In the genomic region with DNA sequence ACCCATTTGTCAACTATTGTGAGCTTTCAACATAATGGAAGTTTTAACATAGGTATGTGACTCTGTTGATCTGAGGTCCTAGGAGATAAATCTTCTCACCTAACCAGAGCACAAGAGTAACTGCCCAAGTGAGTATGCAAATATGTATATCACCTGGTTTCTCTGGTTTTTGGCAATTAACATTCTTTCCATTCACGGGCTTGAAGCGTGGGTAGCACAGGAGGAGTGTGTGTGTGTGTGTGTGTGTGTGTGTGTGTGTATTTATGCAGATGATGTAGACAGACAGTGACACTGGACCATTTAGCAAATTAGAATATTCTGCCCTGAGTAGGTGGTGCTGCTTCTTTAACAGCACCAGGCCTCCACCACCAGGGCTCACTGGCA, we compare ENCODE assay signal across 20 cellular contexts. TPM values are rescaled to one million over a fixed set of nuclear protein-coding genes. Genes with fewer than 3 reads are reported as not detected.
A peak's percentile ranks its signal among the peaks of the same experiment; 100 is the strongest.
DNase-seq lines count a peak whose midpoint lies in the region; ATAC-seq and TF ChIP-seq lines count a peak whose summit lies in the region.
"Had no signal": no experiment of that assay in that cellular context is flagged by ENCODE, and none has a peak within 500 bp of the region (broad histone marks: within the 10 kb centered on the region; RNA-seq: fewer than 3 reads in every experiment).

No MANE protein-coding gene starts in this region.

- H2AFZ ChIP-seq in OCI-LY3 (ENCODE audit: low read depth, low read length) = no peak overlapping the region

- H3K4me3 Mint-ChIP-seq in activated CD4-positive, alpha-beta memory T cell treated with anti-CD3 and anti-CD28 coated beads, Interleukin-2, amount 10 ng/mL, durations not matched to agents 7 days and 5 days = no peak overlapping the region
- H3K4me3 Mint-ChIP-seq: activated B cell treated with CpG ODN at 0.5 μM for 24 hours; activated naive CD8-positive, alpha-beta T cell treated with anti-CD3 and anti-CD28 coated beads, Interleukin-2, amount 10 ng/mL, durations not matched to agents 7 days and 5 days had no signal

- no peak overlapping the region for H3K27ac Mint-ChIP-seq in activated CD4-positive, alpha-beta memory T cell treated with anti-CD3 and anti-CD28 coated beads, Interleukin-2, amount 10 ng/mL, durations not matched to agents 7 days and 5 days
- H3K27ac Mint-ChIP-seq: activated B cell treated with CpG ODN at 0.5 μM for 24 hours; activated naive CD8-positive, alpha-beta T cell treated with anti-CD3 and anti-CD28 coated beads, Interleukin-2, amount 10 ng/mL, durations not matched to agents 7 days and 5 days had no signal

- intact Hi-C loops in transverse colon (cut with DNase I; ENCODE audit: low total_unique reads) = no loop called here

- H3K9me3 ChIP-seq in OCI-LY3 (ENCODE audit: insufficient read depth, low read length) (no peaks in the 10 kb centered on the region), transverse colon (no peaks in the 10 kb centered on the region)
- H3K9me3 ChIP-seq: heart right ventricle had no signal

- no peaks in the 10 kb centered on the region for H3K36me3 Mint-ChIP-seq in activated CD4-positive, alpha-beta memory T cell treated with anti-CD3 and anti-CD28 coated beads, Interleukin-2, amount 10 ng/mL, durations not matched to agents 7 days and 5 days (ENCODE audit: low read depth)

- in situ Hi-C loops in transverse colon (cut with MboI; ENCODE audit: low pct_ligation_motif_present in 1 of 4, low pct_unique_long_range_greater_than_20kb in 1 of 4, low sequenced_read_pairs in 3 of 4) = no loop called here

- H3K4me1 ChIP-seq in OCI-LY3 (ENCODE audit: low read length) (peaks cover 88% of the 10 kb centered on the region), transverse colon (peaks cover 0 to 4% (median 0%) of the 10 kb centered on the region in 4 donors)
- H3K4me1 ChIP-seq: heart right ventricle had no signal

- 31% methylated on average over 2 of the region's 2 CpGs; no CpG with 5 or more reads in 1 of the 2 donors for WGBS in transverse colon (ENCODE audit: low coverage in 1 of 2), 2 donors

- peak overlapping the region; percentile 96 for H3K4me2 ChIP-seq in OCI-LY3 (ENCODE audit: low read length)

- POLR2A ChIA-PET in activated CD4-positive, alpha-beta memory T cell treated with anti-CD3 and anti-CD28 coated beads, Interleukin-2, amount 10 ng/mL, durations not matched to agents 7 days and 5 days (lab: Charles Lee) = no interaction called here

- H3K27ac ChIP-seq in OCI-LY3 (ENCODE audit: low read length) = peak overlapping the region; percentile 98
- no peak overlapping the region for H3K27ac ChIP-seq in transverse colon
- H3K27ac ChIP-seq: heart right ventricle had no signal

- H3K9ac ChIP-seq in OCI-LY3 (ENCODE audit: low read length) = peak overlapping the region; percentile 14; the same call in 1 of the 2 replicates

- H3K36me3 ChIP-seq in OCI-LY3 (replicated peaks; ENCODE audit: low read depth, low read length) (peaks cover 71% of the 10 kb centered on the region), transverse colon (no peaks in the 10 kb centered on the region)
- H3K36me3 ChIP-seq: heart right ventricle had no signal

- H3K4me3 ChIP-seq in OCI-LY3 (ENCODE audit: low read length) = no peak overlapping the region
- H3K4me3 ChIP-seq in transverse colon = no peak overlapping the region
- H3K4me3 ChIP-seq: heart right ventricle, K562 had no signal

- peak; percentile 20 for DNase-seq in mesenteric fat pad (ENCODE audit: low spot score)
- DNase-seq in activated CD4-positive, alpha-beta memory T cell treated with anti-CD3 and anti-CD28 coated beads, Interleukin-2, amount 10 ng/mL, durations not matched to agents 7 days and 5 days = no peak
- no peak for DNase-seq in transverse colon
- DNase-seq: activated B cell treated with CpG ODN at 0.5 μM for 24 hours; activated CD4-positive, alpha-beta T cell treated with anti-CD3 and anti-CD28 coated beads, Interleukin-2, amount 50 U/mL, for 48 hours; activated naive CD8-positive, alpha-beta T cell treated with anti-CD3 and anti-CD28 coated beads, Interleukin-2, amount 10 ng/mL, durations not matched to agents 7 days and 5 days; C1 segment of cervical spinal cord; cerebellar nuclear complex; foreskin fibroblast; HCEC 1CT; heart right ventricle; NCI-H1694; T1000 had no signal

- no peaks in the 10 kb centered on the region for H3K27me3 ChIP-seq in OCI-LY3 (ENCODE audit: low read depth, low read length)
- H3K27me3 ChIP-seq in transverse colon = no peaks in the 10 kb centered on the region
- H3K27me3 ChIP-seq: heart right ventricle had no signal

- CTCF ChIA-PET in activated CD4-positive, alpha-beta memory T cell treated with anti-CD3 and anti-CD28 coated beads, Interleukin-2, amount 10 ng/mL, durations not matched to agents 7 days and 5 days (lab: Charles Lee) = no interaction called here

- H3K27me3 Mint-ChIP-seq in activated CD4-positive, alpha-beta memory T cell treated with anti-CD3 and anti-CD28 coated beads, Interleukin-2, amount 10 ng/mL, durations not matched to agents 7 days and 5 days = peaks cover 30% of the 10 kb centered on the region

- H3K9me3 Mint-ChIP-seq in activated CD4-positive, alpha-beta memory T cell treated with anti-CD3 and anti-CD28 coated beads, Interleukin-2, amount 10 ng/mL, durations not matched to agents 7 days and 5 days = no peaks in the 10 kb centered on the region
- H3K9me3 Mint-ChIP-seq: activated B cell treated with CpG ODN at 0.5 μM for 24 hours; activated naive CD8-positive, alpha-beta T cell treated with anti-CD3 and anti-CD28 coated beads, Interleukin-2, amount 10 ng/mL, durations not matched to agents 7 days and 5 days had no signal

- no peak for TF ChIP-seq POLR2A in transverse colon (IDR thresholded peaks at IDR 0.05)

- peaks cover 99% of the 10 kb centered on the region for H4K20me1 ChIP-seq in OCI-LY3 (ENCODE audit: insufficient read depth, low read length)

- H3K79me2 ChIP-seq in OCI-LY3 (ENCODE audit: low read length) = peaks cover 100% of the 10 kb centered on the region

- TF ChIP-seq CTCF in OCI-LY3 (IDR thresholded peaks at IDR 0.05; ENCODE audit: low read depth, low read length) = no peak
- no peak for TF ChIP-seq CTCF in transverse colon (IDR thresholded peaks at IDR 0.05)

- H3K4me1 Mint-ChIP-seq in activated CD4-positive, alpha-beta memory T cell treated with anti-CD3 and anti-CD28 coated beads, Interleukin-2, amount 10 ng/mL, durations not matched to agents 7 days and 5 days = peaks cover 3% of the 10 kb centered on the region
- H3K4me1 Mint-ChIP-seq: activated B cell treated with CpG ODN at 0.5 μM for 24 hours; activated naive CD8-positive, alpha-beta T cell treated with anti-CD3 and anti-CD28 coated beads, Interleukin-2, amount 10 ng/mL, durations not matched to agents 7 days and 5 days had no signal

- no peak for TF ChIP-seq EP300 in transverse colon (IDR thresholded peaks at IDR 0.05; ENCODE audit: low read depth)

- ATAC-seq in GM18867 (IDR thresholded peaks at IDR 0.05; ENCODE audit: unreplicated experiment) = peak; percentile 73
- peak; percentile 43 for ATAC-seq in HG02884 (IDR thresholded peaks at IDR 0.05; ENCODE audit: unreplicated experiment)
- no peak for ATAC-seq in HG02981 (IDR thresholded peaks at IDR 0.05; ENCODE audit: unreplicated experiment)
- no peak for ATAC-seq in GM18870 (IDR thresholded peaks at IDR 0.05; ENCODE audit: unreplicated experiment)
- ATAC-seq: K562, sciatic nerve had no signal

RNA-seq across cellular contexts. Expression of a gene that starts 15.0 kb away (rescaled TPM):
- 1.9 TPM for total RNA-seq in mesenteric fat pad
- total RNA-seq in activated CD4-positive, alpha-beta memory T cell treated with anti-CD3 and anti-CD28 coated beads, Interleukin-2, amount 10 ng/mL, durations not matched to agents 7 days and 5 days = 1 to 10 TPM in 1 of 2 experiments, under 1 TPM in 1; 0.80 to 1.2 TPM
- total RNA-seq in transverse colon = 1 to 10 TPM in 2 of 4 donors, under 1 TPM in 2; 0.82 to 2.2 (median 1.2) TPM

Comparison
In these comparisons a context has a peak if more than half of its experiments do, and no peak if none do; other contexts are left out.
1. ATAC-seq: peak in GM18867 (single experiment) and HG02884 (single experiment); none in HG02981 (single experiment) and GM18870 (single experiment).